ENCODE assay signal across 29 cellular contexts in genomic region chr22:42138122-42138770, GRCh38. TPM values are rescaled to one million over a fixed set of nuclear protein-coding genes. Genes with fewer than 3 reads are reported as not detected.
"Had no signal": no experiment of that assay in that cellular context is flagged by ENCODE, and none has a peak within 500 bp of the region (broad histone marks: within the 10 kb centered on the region; RNA-seq: fewer than 3 reads in every experiment).

No MANE protein-coding gene starts in this region.

- H3K79me2 ChIP-seq: parathyroid adenoma had no signal

- H3K27me3 ChIP-seq: esophagus squamous epithelium, right atrium auricular region, sigmoid colon, stomach, tibial nerve, upper lobe of left lung, uterus had no signal

- H3K4me1 Mint-ChIP-seq: natural killer cell; neural crest cell; stimulated activated effector memory CD8-positive, alpha-beta T cell treated with anti-CD3 and anti-CD28 coated beads, Interleukin-12 subunit alpha, Interleukin-12 subunit beta, amount 100 ng/mL, for 72 hours had no signal

- H3K4me3 ChIP-seq: esophagus squamous epithelium, heart right ventricle, left ventricle myocardium inferior, lower lobe of right lung, prostate gland, right atrium auricular region, sigmoid colon, stomach, thoracic aorta, tibial nerve, upper lobe of left lung, uterus had no signal

- H3K9me3 ChIP-seq: esophagus squamous epithelium, heart right ventricle, left ventricle myocardium inferior, lower lobe of right lung, prostate gland, right atrium auricular region, sigmoid colon, stomach, thoracic aorta, tibial nerve, upper lobe of left lung, uterus had no signal

- DNase-seq: cortex of kidney; effector memory CD8-positive, alpha-beta T cell; erythroblast; esophagus squamous epithelium; foreskin melanocyte; glutamatergic neuron; heart right ventricle; hippocampal formation; left cardiac atrium; left ventricle myocardium inferior; lower lobe of right lung; natural killer cell; sigmoid colon; stimulated activated CD4-positive, alpha-beta T cell treated with anti-CD3 and anti-CD28 coated beads, Interleukin-2, amount 100 ng/mL, for 24 hours; stimulated activated CD4-positive, alpha-beta T cell treated with anti-CD3 and anti-CD28 coated beads, Interleukin-4, amount 100 ng/mL, for 24 hours; stimulated activated naive CD4-positive, alpha-beta T cell treated with Interleukin-2 at 50 U/mL for 16 hours; stomach; uterus had no signal

- H3K9ac ChIP-seq: parathyroid adenoma had no signal

- H3K9me3 Mint-ChIP-seq: effector memory CD8-positive, alpha-beta T cell; natural killer cell; neural crest cell; stimulated activated effector memory CD8-positive, alpha-beta T cell treated with anti-CD3 and anti-CD28 coated beads, Interleukin-12 subunit alpha, Interleukin-12 subunit beta, amount 100 ng/mL, for 72 hours had no signal

- H3K4me1 ChIP-seq: esophagus squamous epithelium, heart right ventricle, left ventricle myocardium inferior, lower lobe of right lung, parathyroid adenoma, prostate gland, right atrium auricular region, sigmoid colon, stomach, tibial nerve, upper lobe of left lung, uterus had no signal

- H2AFZ ChIP-seq: parathyroid adenoma had no signal

- H3K27ac Mint-ChIP-seq: effector memory CD8-positive, alpha-beta T cell; natural killer cell; stimulated activated effector memory CD8-positive, alpha-beta T cell treated with anti-CD3 and anti-CD28 coated beads, Interleukin-12 subunit alpha, Interleukin-12 subunit beta, amount 100 ng/mL, for 72 hours had no signal

- H3K4me3 Mint-ChIP-seq: effector memory CD8-positive, alpha-beta T cell; natural killer cell; neural crest cell; stimulated activated effector memory CD8-positive, alpha-beta T cell treated with anti-CD3 and anti-CD28 coated beads, Interleukin-12 subunit alpha, Interleukin-12 subunit beta, amount 100 ng/mL, for 72 hours had no signal

- FAIRE-seq: endometrium, islet of Langerhans had no signal

- H3K27me3 Mint-ChIP-seq: effector memory CD8-positive, alpha-beta T cell had no signal

- H3K27ac ChIP-seq: esophagus squamous epithelium, heart right ventricle, left ventricle myocardium inferior, lower lobe of right lung, parathyroid adenoma, prostate gland, right atrium auricular region, sigmoid colon, stomach, thoracic aorta, tibial nerve, upper lobe of left lung, uterus had no signal

- H3K36me3 ChIP-seq: left ventricle myocardium inferior, lower lobe of right lung, prostate gland, right atrium auricular region, sigmoid colon, thoracic aorta, upper lobe of left lung, uterus had no signal

- H3K36me3 Mint-ChIP-seq: natural killer cell had no signal

- ATAC-seq: effector memory CD8-positive, alpha-beta T cell; heart right ventricle; lower lobe of right lung; natural killer cell; stimulated activated effector memory CD8-positive, alpha-beta T cell treated with anti-CD3 and anti-CD28 coated beads, Interleukin-12 subunit alpha, Interleukin-12 subunit beta, amount 100 ng/mL, for 72 hours had no signal

RNA-seq across cellular contexts. Expression of gene CYP2D6, which starts 7.6 kb away (rescaled TPM):
- total RNA-seq: right atrium auricular region, skeletal muscle tissue, thoracic aorta had no signal
